In the genomic region with DNA sequence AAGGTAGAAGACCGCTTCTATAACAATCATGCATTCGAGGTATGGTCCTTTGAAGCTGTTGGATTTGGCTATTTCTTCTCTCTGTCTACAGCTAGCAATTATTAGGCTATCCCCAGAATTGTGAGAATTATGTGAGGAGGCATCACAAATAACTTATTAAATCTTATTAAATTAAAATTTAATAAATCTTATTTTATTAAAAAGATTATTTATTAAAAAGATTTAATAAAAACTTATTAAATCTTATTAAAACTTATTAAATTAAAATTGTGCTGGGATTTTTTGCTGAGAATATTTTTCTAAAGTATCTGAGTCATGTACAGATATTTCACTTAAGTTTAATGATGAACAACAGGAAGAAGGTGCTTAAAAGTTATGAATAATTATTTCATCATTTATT, we compare ENCODE assay signal across 17 cellular contexts. TPM values are rescaled to one million over a fixed set of nuclear protein-coding genes. Genes with fewer than 3 reads are reported as not detected.
DNase-seq lines count a peak whose midpoint lies in the region; ATAC-seq, FAIRE-seq and TF ChIP-seq lines count a peak whose summit lies in the region.
"Had no signal": no experiment of that assay in that cellular context is flagged by ENCODE, and none has a peak within 500 bp of the region (broad histone marks: within the 10 kb centered on the region; RNA-seq: fewer than 3 reads in every experiment).

No MANE protein-coding gene starts in this region.

- H3K4me3 Mint-ChIP-seq in WTC11, result no peak overlapping the region
- H3K4me3 Mint-ChIP-seq: CD4-positive, alpha-beta memory T cell had no signal

- H3K9me3 ChIP-seq in kidney (ENCODE audit: control insufficient read depth in 1 of 2, low read length in 2 of 2) (peaks cover 0 to 6% of the 10 kb centered on the region in 2 donors), stomach (peaks cover 0 to 27% (median 9%) of the 10 kb centered on the region in 4 donors)

- peaks cover 16% of the 10 kb centered on the region for H3K36me3 Mint-ChIP-seq in WTC11

- H3K27ac ChIP-seq in kidney (ENCODE audit: low read depth in 2 of 2, low read length in 2 of 2) (no peak overlapping the region), stomach (no peak overlapping the region), foreskin keratinocyte (no peak overlapping the region)

- H3K4me3 ChIP-seq in kidney (ENCODE audit: low read length in 2 of 2), result no peak overlapping the region
- H3K4me3 ChIP-seq in stomach, result no peak overlapping the region

- H3K4me1 ChIP-seq in kidney (ENCODE audit: control insufficient read depth in 1 of 2, insufficient read depth in 1 of 2, low read depth in 1 of 2, low read length in 2 of 2) (no peaks in the 10 kb centered on the region), stomach (no peaks in the 10 kb centered on the region), foreskin keratinocyte (no peaks in the 10 kb centered on the region)

- POLR2A ChIA-PET in WTC11 (lab: Charles Lee), result no interaction called here

- intact Hi-C loops in kidney (cut with DNase I) (no loop called here), stomach (cut with DNase I; ENCODE audit: low total_unique reads) (no loop called here)

- no peak for TF ChIP-seq CTCF in WTC11 (IDR thresholded peaks at IDR 0.05)
- no peak for TF ChIP-seq CTCF in kidney (IDR thresholded peaks at IDR 0.05; ENCODE audit: borderline replicate concordance, extremely low read depth, insufficient read depth)
- TF ChIP-seq CTCF in stomach (IDR thresholded peaks at IDR 0.05), result no peak
- no peak for TF ChIP-seq CTCF in foreskin keratinocyte (conservative IDR thresholded peaks at IDR 0.05)

- no peak for TF ChIP-seq EP300 in stomach (IDR thresholded peaks at IDR 0.05)

- H3K27me3 Mint-ChIP-seq in WTC11 (ENCODE audit: low read depth), result peaks cover 13% of the 10 kb centered on the region

- CTCF ChIA-PET in WTC11 (lab: Charles Lee), result no interaction called here

- no peak overlapping the region for H3K9ac ChIP-seq in kidney (ENCODE audit: low read length in 2 of 2)

- H3K4me1 Mint-ChIP-seq in WTC11, result no peaks in the 10 kb centered on the region
- H3K4me1 Mint-ChIP-seq: CD4-positive, alpha-beta memory T cell had no signal

- peak; percentile 92 for FAIRE-seq in G401.6 (lab: Jason Lieb, UNC)
- FAIRE-seq in kidney (lab: Jason Lieb, UNC), result peak; percentile 73
- FAIRE-seq: GM12892, H54 had no signal

- ATAC-seq in WTC11 (no peak), foreskin keratinocyte (no peak)

- H3K36me3 ChIP-seq in kidney (ENCODE audit: control insufficient read depth in 1 of 2, insufficient read depth in 2 of 2, low read length in 2 of 2) (no peaks in the 10 kb centered on the region), stomach (no peaks in the 10 kb centered on the region)

- TF ChIP-seq POLR2A in stomach (IDR thresholded peaks at IDR 0.05), result no peak

- H3K27me3 ChIP-seq in stomach (no peaks in the 10 kb centered on the region), foreskin keratinocyte (no peaks in the 10 kb centered on the region)

- H3K9me3 Mint-ChIP-seq in WTC11, result peaks cover 42% of the 10 kb centered on the region

- WGBS in stomach, 5 donors, result 88 to 96% (median 96%) methylated on average over 2 of the region's 2 CpGs

- H3K27ac Mint-ChIP-seq in WTC11, result no peak overlapping the region
- H3K27ac Mint-ChIP-seq: CD4-positive, alpha-beta memory T cell had no signal

- DNase-seq in WTC11 (ENCODE audit: low spot score) (no peak), kidney (no peak), stomach (no peak), HT-29 (ENCODE audit: low spot score) (no peak), foreskin keratinocyte (no peak)
- DNase-seq: 8988T; C1 segment of cervical spinal cord; Calu3; CD4-positive, alpha-beta memory T cell; COR-L47; DMS53; DMS79 treated with DMSO at 0.1 percent for 48 hours; GOT3; HCEC 1CT had no signal

TF ChIP-seq in WTC11, 78 proteins besides CTCF, POLR2A, EP300 and RAD21:
- no peak for TF ChIP-seq ZNF263 (CRISPR knock-in tag; IDR thresholded peaks at IDR 0.05; ENCODE audit: low read depth)
- TF ChIP-seq HMGA2 (CRISPR knock-in tag; IDR thresholded peaks at IDR 0.05), result peak; percentile 98

RNA-seq across cellular contexts. Expression of gene SPA17, which starts 7.7 kb away (rescaled TPM):
- 3.5 to 3.8 TPM (median 3.5 TPM) in 3 replicates for total RNA-seq in WTC11 (2021)
- 10.7 TPM for total RNA-seq in kidney
- 23.7 TPM for polyA plus RNA-seq in kidney (ENCODE audit: insufficient read depth, low read depth, low replicate concordance)
- total RNA-seq in stomach, result 10 to 100 TPM in 1 of 5 donors, 1 to 10 TPM in 2, not detected in 2; 1.8 to 26.8 (median 4.0) TPM
- 10 to 100 TPM in 2 of 3 donors, 1 to 10 TPM in 1; 8.6 to 14.4 (median 10.7) TPM for polyA plus RNA-seq in stomach
- total RNA-seq in HT-29 (2014; rRNA removed; shearing (Covaris generic)), result 2.9 and 7.2 TPM in 2 replicates
- 20.9 and 22.3 TPM in 2 replicates for total RNA-seq in foreskin keratinocyte
- 24.0 and 26.0 TPM in 2 replicates for polyA plus RNA-seq in foreskin keratinocyte

RNA-seq across cellular contexts. Expression of gene SIAE, which starts 7.9 kb away (rescaled TPM):
- 4.4 to 4.9 TPM (median 4.8 TPM) in 3 replicates for total RNA-seq in WTC11 (2021)
- total RNA-seq in kidney, result 59.7 TPM
- polyA plus RNA-seq in kidney (ENCODE audit: insufficient read depth, low read depth, low replicate concordance), result 53.2 TPM
- total RNA-seq in stomach, result 10 to 100 TPM in 3 of 5 donors, 1 to 10 TPM in 2; 1.2 to 22.6 (median 11.0) TPM
- polyA plus RNA-seq in stomach, result 10 to 100 TPM in 1 of 3 donors, 1 to 10 TPM in 2; 2.7 to 12.2 (median 9.2) TPM
- 6.8 and 6.9 TPM in 2 replicates for total RNA-seq in HT-29 (2014; rRNA removed; shearing (Covaris generic))
- total RNA-seq in foreskin keratinocyte, result 7.9 TPM in 2 replicates
- 5.2 and 6.4 TPM in 2 replicates for polyA plus RNA-seq in foreskin keratinocyte

RNA-seq across cellular contexts. Expression of gene NRGN, which starts 58.3 kb away (rescaled TPM):
- total RNA-seq in WTC11 (2021) (1.9 to 2.9 TPM (median 2.5 TPM) in 3 replicates), kidney (17.9 TPM), stomach (under 1 TPM in 2 of 5 donors, not detected in 3; 0.37 to 0.87 TPM), foreskin keratinocyte (4.2 and 4.4 TPM in 2 replicates)
- polyA plus RNA-seq in kidney (ENCODE audit: insufficient read depth, low read depth, low replicate concordance) (55.9 TPM), stomach (1 to 10 TPM in 2 of 3 donors, not detected in 1; 3.1 to 5.5 TPM), foreskin keratinocyte (10.6 and 11.1 TPM in 2 replicates)
- total RNA-seq in HT-29 (2014; rRNA removed; shearing (Covaris generic)), result 9.9 and 12.4 TPM in 2 replicates
- polyA plus RNA-seq: CD4-positive, alpha-beta memory T cell had no signal

RNA-seq across cellular contexts. Expression of gene TBRG1, which starts 58.8 kb away (rescaled TPM):
- 25.4 to 30.3 TPM (median 30.0 TPM) in 3 replicates for total RNA-seq in WTC11 (2021)
- total RNA-seq in kidney, result 35.6 TPM
- polyA plus RNA-seq in kidney (ENCODE audit: insufficient read depth, low read depth, low replicate concordance), result 23.3 TPM
- total RNA-seq in stomach, result 100 to 1,000 TPM in 2 of 5 donors, 10 to 100 TPM in 3; 16.9 to 130 (median 68.5) TPM
- 10 to 100 TPM; 21.9 to 30.2 (median 22.3) TPM for polyA plus RNA-seq in stomach
- 45.8 and 63.0 TPM in 2 replicates for total RNA-seq in HT-29 (2014; rRNA removed; shearing (Covaris generic))
- 26.0 and 28.4 TPM in 2 replicates for total RNA-seq in foreskin keratinocyte
- polyA plus RNA-seq in foreskin keratinocyte, result 17.7 and 18.4 TPM in 2 replicates
